ENCODE assay signal across 19 cellular contexts in genomic region chr1:61637470-61637869, GRCh38.
DNase-seq lines count a peak whose midpoint lies in the region; ATAC-seq and TF ChIP-seq lines count a peak whose summit lies in the region.
"Had no signal": no experiment of that assay in that cellular context is flagged by ENCODE, and none has a peak within 500 bp of the region (broad histone marks: within the 10 kb centered on the region; RNA-seq: fewer than 3 reads in every experiment).

No MANE protein-coding gene starts in this region.

- H3K27ac ChIP-seq in heart left ventricle (peak overlapping the region in 10 of 12 donors; percentile 10 to 83 (median 58)), gastroesophageal sphincter (peak overlapping the region in 3 of 4 donors; percentile 59 to 86 (median 81)), spleen (peak overlapping the region in 5 of 8 donors; percentile 5 to 54 (median 40)), aorta (ENCODE audit: low read depth in 1 of 2, low read length in 2 of 2) (peak overlapping the region; percentile 74 to 79), left lung (no peak overlapping the region)
- H3K27ac ChIP-seq: BLaER1, RWPE1 had no signal

- no peaks in the 10 kb centered on the region for H3K27me3 ChIP-seq in heart left ventricle
- no peaks in the 10 kb centered on the region for H3K27me3 ChIP-seq in gastroesophageal sphincter
- no peaks in the 10 kb centered on the region for H3K27me3 ChIP-seq in spleen (replicated peaks in 1 of 7)
- H3K27me3 ChIP-seq in aorta (ENCODE audit: control insufficient read depth in 1 of 2, insufficient read depth in 2 of 2, low read length in 1 of 2): no peaks in the 10 kb centered on the region
- no peaks in the 10 kb centered on the region for H3K27me3 ChIP-seq in left lung
- H3K27me3 ChIP-seq: BLaER1 had no signal

- WGBS in heart left ventricle, 4 donors: 95 to 96% (median 95%) methylated on average over 2 of the region's 2 CpGs
- 95 to 100% methylated on average over 2 of the region's 2 CpGs for WGBS in gastroesophageal sphincter (ENCODE audit: low coverage in 1 of 2), 2 donors
- WGBS in spleen, 5 donors: 89 to 96% (median 93%) methylated on average over 2 of the region's 2 CpGs
- WGBS in aorta, 2 donors: 91 to 96% methylated on average over 2 of the region's 2 CpGs

- intact Hi-C loops in heart left ventricle (cut with DNase I) (loop anchor here in 2 of 10 donors (5.0 to 10.0 kb wide), 2 partner anchors 183 to 185 kb away; no protein-coding TSS in a partner anchor), left cardiac atrium (cut with DNase I) (loop anchor here in 1 of 2 donors (10.0 kb wide), 1 partner anchor 153 kb away; no protein-coding TSS in a partner anchor), spleen (cut with DNase I; ENCODE audit: low total_unique reads) (no loop called here), aorta (cut with DNase I) (no loop called here), left lung (cut with DNase I) (no loop called here)

- TF ChIP-seq POLR2A in heart left ventricle (IDR thresholded peaks at IDR 0.05): no peak
- TF ChIP-seq POLR2A in gastroesophageal sphincter (IDR thresholded peaks at IDR 0.05): no peak
- TF ChIP-seq POLR2A in spleen (IDR thresholded peaks at IDR 0.05): no peak

- H3K4me1 ChIP-seq in heart left ventricle (peaks cover 0 to 45% (median 10%) of the 10 kb centered on the region in 12 donors), gastroesophageal sphincter (peaks cover 3 to 56% (median 21%) of the 10 kb centered on the region in 3 donors), spleen (peaks cover 0 to 27% (median 12%) of the 10 kb centered on the region in 6 donors), aorta (ENCODE audit: control insufficient read depth in 1 of 2, insufficient read depth in 2 of 2, low read length in 2 of 2) (peaks cover 5 to 17% of the 10 kb centered on the region in 2 donors), left lung (no peaks in the 10 kb centered on the region)

- TF ChIP-seq CTCF in heart left ventricle (IDR thresholded peaks at IDR 0.05) (no peak), gastroesophageal sphincter (IDR thresholded peaks at IDR 0.05) (no peak), spleen (IDR thresholded peaks at IDR 0.05 in 8 of 11, conservative IDR thresholded peaks at IDR 0.05 in 3 of 11) (no peak), left lung (IDR thresholded peaks at IDR 0.05) (no peak)

- H3K9me3 ChIP-seq in heart left ventricle (no peaks in the 10 kb centered on the region), gastroesophageal sphincter (no peaks in the 10 kb centered on the region), spleen (no peaks in the 10 kb centered on the region), aorta (ENCODE audit: control insufficient read depth, low read length) (no peaks in the 10 kb centered on the region), left lung (no peaks in the 10 kb centered on the region)
- H3K9me3 ChIP-seq: BLaER1 had no signal

- no peaks in the 10 kb centered on the region for H3K36me3 ChIP-seq in heart left ventricle
- no peaks in the 10 kb centered on the region for H3K36me3 ChIP-seq in gastroesophageal sphincter
- no peaks in the 10 kb centered on the region for H3K36me3 ChIP-seq in spleen
- H3K36me3 ChIP-seq in aorta (ENCODE audit: control insufficient read depth in 1 of 2, insufficient read depth in 2 of 2, low read length in 1 of 2): no peaks in the 10 kb centered on the region
- no peaks in the 10 kb centered on the region for H3K36me3 ChIP-seq in left lung
- H3K36me3 ChIP-seq: BLaER1 had no signal

- ATAC-seq in heart left ventricle (no peak), left cardiac atrium (no peak), gastroesophageal sphincter (no peak), aorta (ENCODE audit: low FRiP score) (no peak), HG02884 (IDR thresholded peaks at IDR 0.05; ENCODE audit: unreplicated experiment) (no peak), left lung (no peak)
- ATAC-seq: GM12878, PC-3 had no signal

- no peak overlapping the region for H3K4me3 ChIP-seq in heart left ventricle
- no peak overlapping the region for H3K4me3 ChIP-seq in gastroesophageal sphincter
- H3K4me3 ChIP-seq in spleen: no peak overlapping the region
- H3K4me3 ChIP-seq in aorta (ENCODE audit: low read length in 2 of 2): no peak overlapping the region
- H3K4me3 ChIP-seq in left lung: no peak overlapping the region
- H3K4me3 ChIP-seq: BLaER1, GM12878 had no signal

- no peak for TF ChIP-seq EP300 in gastroesophageal sphincter (IDR thresholded peaks at IDR 0.05)

- DNase-seq in heart left ventricle: no peak
- no peak for DNase-seq in left cardiac atrium
- DNase-seq in spleen: no peak
- no peak for DNase-seq in aorta
- DNase-seq in dermis blood vessel endothelial cell: no peak
- DNase-seq in left lung: no peak
- DNase-seq: CD8-positive, alpha-beta memory T cell; GOT3; KBM-7; NCI-H1417 treated with DMSO at 0.1 percent for 48 hours; NCI-H1930; NCI-H2171 treated with DMSO at 0.1 percent for 48 hours; NCI-H510A; PC-3 had no signal

Comparison
In these comparisons a context has a peak if more than half of its experiments do, and no peak if none do; other contexts are left out.
1. H3K27ac ChIP-seq: peak in heart left ventricle (10 of 12), gastroesophageal sphincter (3 of 4), spleen (5 of 8) and aorta (2 of 2); none in left lung (0 of 2).